11 cellular contexts compared by ENCODE assay signal in genomic region chrX:132263127-132263526, GRCh38.
"Had no signal": no experiment of that assay in that cellular context is flagged by ENCODE, and none has a peak within 500 bp of the region (broad histone marks: within the 10 kb centered on the region; RNA-seq: fewer than 3 reads in every experiment).

No MANE protein-coding gene starts in this region.

- DNase-seq: GM23248, GOT3, H7, H9, HCEC 1CT, HFFc6 had no signal

- H3K9ac ChIP-seq: GM23248 had no signal

- ATAC-seq: GM23338, HCT116 had no signal

- H3K4me3 Mint-ChIP-seq: GM23338, H9, HFFc6 had no signal

- H3K9me3 Mint-ChIP-seq: GM23338, HFFc6 had no signal

- H2AFZ ChIP-seq: GM23248, GM23338 had no signal

- H3K27ac ChIP-seq: GM23248 had no signal

- H3K4me1 ChIP-seq: HAP-1 had no signal

- H3K27ac Mint-ChIP-seq: GM23338, H9, HFFc6 had no signal

- H3K9me3 ChIP-seq: HAP-1 had no signal

- H3K4me1 Mint-ChIP-seq: GM23338, H9 had no signal

- H3K36me3 ChIP-seq: HAP-1 had no signal

- FAIRE-seq: H1, H54 had no signal

- H3K4me3 ChIP-seq: GM23248, GM23338, HAP-1 had no signal

- H3K4me2 ChIP-seq: GM23338 had no signal
